In the genomic region with DNA sequence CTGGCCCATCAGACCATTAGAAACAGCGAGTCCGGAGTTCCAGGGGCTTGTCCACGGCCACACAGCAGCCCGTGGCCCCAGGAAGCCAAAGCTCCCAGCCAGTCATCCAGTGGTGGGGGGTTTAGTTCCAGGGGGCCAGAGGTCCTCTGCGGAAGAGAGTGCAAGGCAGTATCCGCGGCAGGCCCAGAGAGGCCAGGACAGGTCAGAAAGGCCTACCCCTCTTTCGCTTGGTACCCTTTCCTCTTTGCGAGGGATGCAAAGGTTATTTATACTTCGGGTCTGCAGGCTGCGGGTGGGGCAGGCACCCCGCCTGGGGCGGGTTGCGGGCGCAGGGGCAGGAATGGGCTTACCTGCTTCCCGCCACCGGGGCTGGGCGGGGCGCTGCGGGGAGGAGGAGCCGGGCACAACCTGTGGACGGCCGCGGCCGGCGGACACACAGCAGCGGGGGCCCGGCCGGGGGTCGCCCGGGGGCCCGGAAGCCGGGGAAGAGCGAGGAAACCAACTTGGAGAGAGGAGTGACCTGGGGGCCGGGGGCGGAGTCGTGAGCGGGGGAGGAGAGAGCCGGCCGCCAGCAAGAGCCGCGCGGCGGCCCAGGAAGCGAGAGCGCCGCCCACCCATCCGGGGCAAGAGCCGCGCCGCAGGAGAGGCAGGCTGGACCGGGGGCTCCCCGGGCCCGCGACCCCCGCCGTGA, we compare ENCODE assay signal across 8 cellular contexts.
A peak's percentile ranks its signal among the peaks of the same experiment; 100 is the strongest.
DNase-seq lines count a peak whose midpoint lies in the region; ATAC-seq, FAIRE-seq and TF ChIP-seq lines count a peak whose summit lies in the region.

SH3BP1 (plus strand) TSS at position 600 of the 691 bp plus-strand sequence. CDS start 119 bp downstream, outside the sequence.

- no peaks in the 10 kb centered on the region for H3K9me3 ChIP-seq in SU-DHL-6 (ENCODE audit: insufficient read depth, low read length)

- H3K4me3 ChIP-seq in SU-DHL-6 (ENCODE audit: insufficient read depth, low read length, poor library complexity, severe bottlenecking) (peak within 1 kb of the TSS; percentile 86), astrocyte of the spinal cord (ENCODE audit: low read depth, low read length) (peak within 1 kb of the TSS; percentile 60)

- no peaks in the 10 kb centered on the region for H4K20me1 ChIP-seq in SU-DHL-6 (ENCODE audit: low read depth, low read length)

- peak within 1 kb of the TSS; percentile 81 for H3K27ac ChIP-seq in SU-DHL-6 (ENCODE audit: low read depth, low read length)

- H3K27me3 ChIP-seq in SU-DHL-6 (ENCODE audit: low read length): no peaks in the 10 kb centered on the region

- H3K4me2 ChIP-seq in SU-DHL-6 (ENCODE audit: low read depth, low read length, poor library complexity, severe bottlenecking): peak within 1 kb of the TSS; percentile 86

- in situ Hi-C loops in astrocyte of the spinal cord (cut with HindIII; ENCODE audit: low sequenced_read_pairs): no loop called here

- peak; percentile 23 for FAIRE-seq in GM19239 (lab: Jason Lieb, UNC)

- H3K79me2 ChIP-seq in SU-DHL-6 (ENCODE audit: insufficient read depth, low read length): peaks cover 12% of the 10 kb centered on the region

- peak within 1 kb of the TSS; percentile 50 for H2AFZ ChIP-seq in SU-DHL-6 (ENCODE audit: low read depth, low read length, severe bottlenecking)

- peak; percentile 60 for DNase-seq in AG08395 (ENCODE audit: low spot score)
- no peak for DNase-seq in GM19239 (ENCODE audit: insufficient read length, low spot score)
- no peak for DNase-seq in astrocyte of the spinal cord (ENCODE audit: low read depth, low spot score)
- DNase-seq in iPS-NIHi7 (ENCODE audit: extremely low spot score): peak; percentile 85
- DNase-seq in stimulated activated CD4-positive, alpha-beta T cell treated with anti-CD3 and anti-CD28 coated beads, Interleukin-2, amount 100 ng/mL, for 4 hours (ENCODE audit: low read depth): peak; percentile 36
- no peak for DNase-seq in foreskin melanocyte

- no peaks in the 10 kb centered on the region for H3K9me2 ChIP-seq in SU-DHL-6 (replicated peaks; ENCODE audit: insufficient read depth, low read length)

- no peaks in the 10 kb centered on the region for H3K36me3 ChIP-seq in SU-DHL-6 (ENCODE audit: low read length)

- H3K9ac ChIP-seq in SU-DHL-6 (ENCODE audit: low read length): peak within 1 kb of the TSS; percentile 94

- ATAC-seq in GM18861 (IDR thresholded peaks at IDR 0.05; ENCODE audit: unreplicated experiment): no peak

- peaks cover 25% of the 10 kb centered on the region for H3F3A ChIP-seq in SU-DHL-6 (ENCODE audit: insufficient read depth)

- TF ChIP-seq CTCF in SU-DHL-6 (IDR thresholded peaks at IDR 0.05; ENCODE audit: insufficient read depth, low read length, poor library complexity, severe bottlenecking): no peak
- no peak for TF ChIP-seq CTCF in astrocyte of the spinal cord (IDR thresholded peaks at IDR 0.05; ENCODE audit: low read depth, low read length)

Comparison
In these comparisons a context has a peak if more than half of its experiments do, and no peak if none do; other contexts are left out.
1. DNase-seq: peak in AG08395 (single experiment), iPS-NIHi7 (single experiment) and stimulated activated CD4-positive, alpha-beta T cell treated with anti-CD3 and anti-CD28 coated beads, Interleukin-2, amount 100 ng/mL, for 4 hours (single experiment); none in GM19239 (single experiment), astrocyte of the spinal cord (single experiment) and foreskin melanocyte (single experiment).